Comparison of ENCODE assay signal across 23 cellular contexts in genomic region chr2:206231669-206232286, GRCh38.
"Had no signal": no experiment of that assay in that cellular context is flagged by ENCODE, and none has a peak within 500 bp of the region (broad histone marks: within the 10 kb centered on the region; RNA-seq: fewer than 3 reads in every experiment).

No MANE protein-coding gene starts in this region.

- ATAC-seq: body of pancreas; effector memory CD8-positive, alpha-beta T cell; esophagus mucosa; lower lobe of right lung; psoas muscle; right cardiac atrium; stimulated activated naive CD8-positive, alpha-beta T cell treated with anti-CD3 and anti-CD28 coated beads, Interleukin-15, Interleukin-2, amounts not matched to agents 100 U/mL and 50 U/mL, for 24 hours had no signal

- H3K4me1 ChIP-seq: body of pancreas, lower lobe of right lung, psoas muscle, thyroid gland had no signal

- H3K27me3 ChIP-seq: ovary, thyroid gland had no signal

- H3K27ac ChIP-seq: body of pancreas, lower lobe of right lung, neutrophil, ovary, psoas muscle, thyroid gland had no signal

- H3K9me3 ChIP-seq: body of pancreas, lower lobe of right lung, neutrophil, ovary, psoas muscle, thyroid gland had no signal

- FAIRE-seq: colon, endothelial cell of umbilical vein, kidney had no signal

- DNase-seq: activated CD4-positive, alpha-beta T cell treated with anti-CD3 and anti-CD28 coated beads for 1 hour; activated CD4-positive, alpha-beta T cell treated with anti-CD3 and anti-CD28 coated beads, Interleukin-2, amount 50 U/mL, for 1 hour; activated gamma-delta T cell treated with Interleukin-2 at 50 U/mL for 16 hours; activated T-cell treated with anti-CD3 and anti-CD28 coated beads, Interleukin-2, amount 50 U/mL, for 1 hour; central memory CD4-positive, alpha-beta T cell; effector memory CD8-positive, alpha-beta T cell; foreskin melanocyte; kidney; lower lobe of right lung; mesendoderm; naive B cell; ovary; psoas muscle; right cardiac atrium; stimulated activated CD4-positive, alpha-beta T cell treated with anti-CD3 and anti-CD28 coated beads, Interleukin-4, amount 100 ng/mL, for 4 hours; stimulated activated naive CD8-positive, alpha-beta T cell treated with anti-CD3 and anti-CD28 coated beads, Interleukin-15, Interleukin-2, amounts not matched to agents 100 U/mL and 50 U/mL, for 24 hours; thyroid gland had no signal

- H3K36me3 ChIP-seq: lower lobe of right lung, neutrophil, ovary, thyroid gland had no signal

- H3K4me3 ChIP-seq: body of pancreas, dorsolateral prefrontal cortex, lower lobe of right lung, ovary, psoas muscle, thyroid gland had no signal
